ENCODE assay signal across 9 cellular contexts in genomic region chr1:205317311-205317917, GRCh38. TPM values are rescaled to one million over a fixed set of nuclear protein-coding genes. Genes with fewer than 3 reads are reported as not detected.
DNase-seq lines count a peak whose midpoint lies in the region; ATAC-seq and TF ChIP-seq lines count a peak whose summit lies in the region.
"Had no signal": no experiment of that assay in that cellular context is flagged by ENCODE, and none has a peak within 500 bp of the region (broad histone marks: within the 10 kb centered on the region; RNA-seq: fewer than 3 reads in every experiment).

No MANE protein-coding gene starts in this region.

- DNase-seq in DMS153 (lab: John Stamatoyannopoulos, UW), result peak; percentile 94
- peak; percentile 93 to 96 for DNase-seq in NCI-H2081 (lab: John Stamatoyannopoulos, UW)
- DNase-seq in astrocyte of the spinal cord (ENCODE audit: low read depth, low spot score), result peak; percentile 71
- DNase-seq in right lobe of liver, result peak; percentile 88 to 93 (median 91)
- DNase-seq in upper lobe of left lung, result peak; percentile 79 to 93
- no peak for DNase-seq in activated CD4-positive, alpha-beta T cell treated with anti-CD3 and anti-CD28 coated beads, Interleukin-2, amount 50 U/mL, for 4 hours

- no peak overlapping the region for H3K4me3 ChIP-seq in astrocyte of the spinal cord (ENCODE audit: low read depth, low read length)
- H3K4me3 ChIP-seq in right lobe of liver, result peak overlapping the region in 2 of 3 donors; percentile 7 to 47
- peak overlapping the region in 1 of 4 donors; percentile 6 for H3K4me3 ChIP-seq in upper lobe of left lung
- H3K4me3 ChIP-seq: HAP-1 had no signal

- TF ChIP-seq POLR2A in right lobe of liver (IDR thresholded peaks at IDR 0.05) (no peak), upper lobe of left lung (IDR thresholded peaks at IDR 0.05) (peak in 1 of 4 donors; percentile 24)

- peak overlapping the region in 2 of 3 donors; percentile 52 to 81 for H3K27ac ChIP-seq in right lobe of liver
- H3K27ac ChIP-seq in upper lobe of left lung, result peak overlapping the region; percentile 89 to 96 (median 93)

- H3K9me3 ChIP-seq in right lobe of liver (no peaks in the 10 kb centered on the region), upper lobe of left lung (no peaks in the 10 kb centered on the region)
- H3K9me3 ChIP-seq: HAP-1 had no signal

- TF ChIP-seq EP300 in upper lobe of left lung (IDR thresholded peaks at IDR 0.05), result peak in 1 of 4 donors; percentile 8

- H3K27me3 ChIP-seq in right lobe of liver, result no peaks in the 10 kb centered on the region
- no peaks in the 10 kb centered on the region for H3K27me3 ChIP-seq in upper lobe of left lung

- peak; percentile 16 to 59 (median 34) for ATAC-seq in right lobe of liver
- peak in 1 of 2 donors; percentile 72 for ATAC-seq in upper lobe of left lung (ENCODE audit: low FRiP score in 2 of 2)
- no peak for ATAC-seq in HG02610 (IDR thresholded peaks at IDR 0.05; ENCODE audit: unreplicated experiment)
- ATAC-seq in HG03139 (IDR thresholded peaks at IDR 0.05; ENCODE audit: unreplicated experiment), result no peak

- TF ChIP-seq CTCF in astrocyte of the spinal cord (IDR thresholded peaks at IDR 0.05; ENCODE audit: low read depth, low read length) (peak; percentile 16), right lobe of liver (IDR thresholded peaks at IDR 0.05) (no peak), upper lobe of left lung (IDR thresholded peaks at IDR 0.05) (peak in 2 of 6 experiments; percentile 5 to 7)

- no peaks in the 10 kb centered on the region for H3K36me3 ChIP-seq in right lobe of liver
- no peaks in the 10 kb centered on the region for H3K36me3 ChIP-seq in upper lobe of left lung
- H3K36me3 ChIP-seq: HAP-1 had no signal

- WGBS in right lobe of liver (ENCODE audit: insufficient coverage, low coverage, low lambda C conversion rate, missing lambda C conversion rate), result 29% methylated on average over 1 of the region's 7 CpGs
- 36 to 42% methylated on average over 2 to 7 of the region's 7 CpGs for WGBS in upper lobe of left lung, 2 donors

- in situ Hi-C loops in astrocyte of the spinal cord (cut with HindIII; ENCODE audit: low sequenced_read_pairs), result no loop called here

- intact Hi-C loops in right lobe of liver (cut with DNase I), result no loop called here

- H3K4me1 ChIP-seq in right lobe of liver (peaks cover 0 to 67% (median 22%) of the 10 kb centered on the region in 4 donors), upper lobe of left lung (peaks cover 76 to 89% (median 84%) of the 10 kb centered on the region in 4 donors)

RNA-seq across cellular contexts. Expression of gene NUAK2, which starts 4.1 kb away (rescaled TPM):
- total RNA-seq in right lobe of liver, result 1 to 10 TPM in 5 of 6 experiments, under 1 TPM in 1; 0.88 to 5.1 (median 2.1) TPM
- total RNA-seq in upper lobe of left lung, result 10 to 100 TPM in 3 of 6 donors, 1 to 10 TPM in 3; 8.5 to 14.7 (median 10.3) TPM

RNA-seq across cellular contexts. Expression of gene KLHDC8A, which starts 39.3 kb away (rescaled TPM):
- total RNA-seq in right lobe of liver (under 1 TPM in 2 of 6 experiments, not detected in 4; 0.22 to 0.44 TPM), upper lobe of left lung (1 to 10 TPM in 1 of 6 donors, under 1 TPM in 2, not detected in 3; 0.34 to 1.7 (median 0.37) TPM)

Comparison
In these comparisons a context has a peak if more than half of its experiments do, and no peak if none do; other contexts are left out.
1. DNase-seq: peak in DMS153 (single experiment), NCI-H2081 (2 of 2), astrocyte of the spinal cord (single experiment), right lobe of liver (3 of 3) and upper lobe of left lung (2 of 2); none in activated CD4-positive, alpha-beta T cell treated with anti-CD3 and anti-CD28 coated beads, Interleukin-2, amount 50 U/mL, for 4 hours (0 of 2).
2. ATAC-seq: peak in right lobe of liver (4 of 4); none in HG02610 (single experiment) and HG03139 (single experiment).